In genomic region chr2:6685447-6685846, GRCh38 we compare ENCODE assay signal across 3 cellular contexts.
TF ChIP-seq lines count a peak whose summit lies in the region.

No MANE protein-coding gene starts in this region.

TF ChIP-seq in SK-N-SH, 30 proteins besides CTCF, POLR2A, EP300 and RAD21 (continued from another document):
- TF ChIP-seq GATA2 (CRISPR knock-in tag; IDR thresholded peaks at IDR 0.05): peak; percentile 59; the same call in 1 of the 2 replicates

TF ChIP-seq in SK-N-SH treated with all-trans-retinoic acid at 6 μM for 48 hours, 23 proteins besides CTCF, POLR2A, EP300 and RAD21 (continued from another document):
- no peak for TF ChIP-seq TOX (CRISPR knock-in tag; IDR thresholded peaks at IDR 0.05; ENCODE audit: borderline replicate concordance)
- no peak for TF ChIP-seq ZFP30 (CRISPR knock-in tag; IDR thresholded peaks at IDR 0.05)
- no peak for TF ChIP-seq BACH2 (CRISPR knock-in tag; IDR thresholded peaks at IDR 0.05; ENCODE audit: borderline replicate concordance)
- TF ChIP-seq TSHZ2 (CRISPR knock-in tag; IDR thresholded peaks at IDR 0.05): no peak
- no peak for TF ChIP-seq RARB (CRISPR knock-in tag; IDR thresholded peaks at IDR 0.05)
- no peak for TF ChIP-seq CSDC2 (CRISPR knock-in tag; IDR thresholded peaks at IDR 0.05)
- TF ChIP-seq PATZ1 (CRISPR knock-in tag; IDR thresholded peaks at IDR 0.05; ENCODE audit: borderline replicate concordance): no peak
- TF ChIP-seq ZFP3 (CRISPR knock-in tag; IDR thresholded peaks at IDR 0.05): no peak

TF ChIP-seq in GM23338, 12 proteins besides CTCF, POLR2A, EP300 and RAD21 (continued from another document):
- no peak for TF ChIP-seq CREB1 (CRISPR knock-in tag; IDR thresholded peaks at IDR 0.05; ENCODE audit: low read depth)
